8 cellular contexts compared by ENCODE assay signal in the genomic region with DNA sequence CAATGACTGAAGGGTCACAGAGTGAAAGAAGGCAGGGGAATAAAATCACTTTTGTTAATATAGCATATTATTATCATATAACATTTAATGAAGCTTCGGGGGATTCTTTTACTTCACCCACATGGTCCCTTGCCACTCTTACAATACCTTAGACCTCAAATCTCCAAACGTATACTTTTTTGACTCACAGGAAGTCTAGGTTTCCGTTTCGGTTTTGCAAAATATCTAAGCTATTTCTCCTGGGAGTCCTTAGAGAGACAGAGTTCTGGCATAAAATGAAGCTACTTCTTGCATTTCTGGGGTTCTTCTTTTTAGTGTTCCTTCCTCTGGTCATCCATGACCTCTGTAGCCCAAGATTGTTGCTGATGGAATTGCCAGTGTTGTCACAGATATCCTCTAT.
DNase-seq lines count a peak whose midpoint lies in the region; ATAC-seq lines count a peak whose summit lies in the region.
"Had no signal": no experiment of that assay in that cellular context is flagged by ENCODE, and none has a peak within 500 bp of the region (broad histone marks: within the 10 kb centered on the region; RNA-seq: fewer than 3 reads in every experiment).

No MANE protein-coding gene starts in this region.

- H3K27ac Mint-ChIP-seq in naive B cell = peak overlapping the region in 2 of 6 donors; percentile 10 to 11

- no peaks in the 10 kb centered on the region for H3K27me3 Mint-ChIP-seq in naive B cell

- peaks cover 8 to 14% (median 12%) of the 10 kb centered on the region in 3 donors for H3K4me1 Mint-ChIP-seq in naive B cell

- peak; percentile 99 for ATAC-seq in GM18907 (IDR thresholded peaks at IDR 0.05; ENCODE audit: unreplicated experiment)
- ATAC-seq in GM21786 (IDR thresholded peaks at IDR 0.05; ENCODE audit: unreplicated experiment) = peak; percentile 99
- ATAC-seq in HG03521 (IDR thresholded peaks at IDR 0.05; ENCODE audit: unreplicated experiment) = peak; percentile 79
- peak; percentile 45 to 63 for ATAC-seq in naive B cell (ENCODE audit: low read depth in 2 of 2)

- H3K9me3 Mint-ChIP-seq in naive B cell = no peaks in the 10 kb centered on the region

- intact Hi-C loops in posterior cingulate gyrus (cut with DNase I) = no loop called here

- H3K4me3 Mint-ChIP-seq in naive B cell = peak overlapping the region in 5 of 8 donors; percentile 1 to 56 (median 10)

- H3K36me3 Mint-ChIP-seq in naive B cell = no peaks in the 10 kb centered on the region

- DNase-seq in naive B cell (no peak), inferior parietal cortex (ENCODE audit: extremely low spot score) (no peak), posterior cingulate gyrus (no peak), UCSD-AML1 (lab: John Stamatoyannopoulos, UW; ENCODE audit: unreplicated experiment) (no peak)
- DNase-seq: NCI-H526 had no signal
